1 cellular context compared by ENCODE assay signal in genomic region chr7:133724694-133725093, GRCh38.
TF ChIP-seq lines count a peak whose summit lies in the region.

No MANE protein-coding gene starts in this region.

TF ChIP-seq in HEK293, 187 proteins besides CTCF, POLR2A, EP300 and RAD21 (continued from another document):
- no peak for TF ChIP-seq ZBTB10 (tag by site-specific recombination; IDR thresholded peaks at IDR 0.05)
- no peak for TF ChIP-seq ZNF121 (tag by site-specific recombination; IDR thresholded peaks at IDR 0.05)
- TF ChIP-seq PRDM1 (tag by site-specific recombination; IDR thresholded peaks at IDR 0.05), result no peak
- 0 out of 2 replicates have a peak, but pooled peaks have one; percentile 15 for TF ChIP-seq ZBTB11 (tag by site-specific recombination; conservative IDR thresholded peaks at IDR 0.05; ENCODE audit: low read depth)
- TF ChIP-seq MZF1 (tag by site-specific recombination; IDR thresholded peaks at IDR 0.05; ENCODE audit: borderline replicate concordance), result peak; percentile 82
- TF ChIP-seq RBAK (tag by site-specific recombination; IDR thresholded peaks at IDR 0.05), result no peak
- no peak for TF ChIP-seq BCL11A (tag by site-specific recombination; IDR thresholded peaks at IDR 0.05; ENCODE audit: low read depth)
- TF ChIP-seq ZNF629 (tag by site-specific recombination; IDR thresholded peaks at IDR 0.05), result peak; percentile 58
- TF ChIP-seq ZNF202 (tag by site-specific recombination; IDR thresholded peaks at IDR 0.05; ENCODE audit: borderline replicate concordance), result no peak
- TF ChIP-seq ZNF132 (tag by site-specific recombination; IDR thresholded peaks at IDR 0.05; ENCODE audit: borderline replicate concordance), result no peak
- TF ChIP-seq ZNF311 (tag by site-specific recombination; IDR thresholded peaks at IDR 0.05; ENCODE audit: borderline replicate concordance), result no peak
- no peak for TF ChIP-seq WT1 (tag by site-specific recombination; IDR thresholded peaks at IDR 0.05)
- peak; percentile 78 for TF ChIP-seq ZNF600 (tag by site-specific recombination; IDR thresholded peaks at IDR 0.05)
